In genomic region chr12:127324681-127325080, GRCh38 we compare ENCODE assay signal across 27 cellular contexts.
"Had no signal": no experiment of that assay in that cellular context is flagged by ENCODE, and none has a peak within 500 bp of the region (broad histone marks: within the 10 kb centered on the region; RNA-seq: fewer than 3 reads in every experiment).

No MANE protein-coding gene starts in this region.

- H3K4me3 ChIP-seq: ascending aorta, breast epithelium, coronary artery, dorsolateral prefrontal cortex, esophagus muscularis mucosa, gastrocnemius medialis, heart left ventricle had no signal

- H3K36me3 ChIP-seq: ascending aorta, breast epithelium, esophagus muscularis mucosa, gastrocnemius medialis, heart left ventricle had no signal

- H3K4me1 ChIP-seq: ascending aorta, breast epithelium, esophagus muscularis mucosa, foreskin keratinocyte, gastrocnemius medialis, heart left ventricle had no signal

- DNase-seq: activated CD4-positive, alpha-beta memory T cell treated with anti-CD3 and anti-CD28 coated beads, Interleukin-2, amount 10 ng/mL, durations not matched to agents 7 days and 5 days; activated CD4-positive, alpha-beta T cell treated with anti-CD3 and anti-CD28 coated beads for 1 hour; activated CD4-positive, alpha-beta T cell treated with anti-CD3 and anti-CD28 coated beads for 4 hours; activated CD4-positive, alpha-beta T cell treated with anti-CD3 and anti-CD28 coated beads, Interleukin-2, amount 10 ng/mL, durations not matched to agents 7 days and 5 days; activated CD4-positive, alpha-beta T cell treated with anti-CD3 and anti-CD28 coated beads, Interleukin-2, amount 50 U/mL, for 4 hours; activated CD8-positive, alpha-beta memory T cell treated with anti-CD3 and anti-CD28 coated beads, Interleukin-2, amount 50 U/mL, for 48 hours; activated gamma-delta T cell; activated naive CD4-positive, alpha-beta T cell; activated naive CD4-positive, alpha-beta T cell treated with anti-CD3 and anti-CD28 coated beads, Interleukin-2, amount 10 ng/mL, durations not matched to agents 7 days and 5 days; activated naive CD8-positive, alpha-beta T cell treated with anti-CD3 and anti-CD28 coated beads, Interleukin-2, amount 10 ng/mL, durations not matched to agents 7 days and 5 days; activated T-cell treated with anti-CD3 and anti-CD28 coated beads for 4 hours; activated T-cell treated with anti-CD3 and anti-CD28 coated beads, Interleukin-2, amount 50 U/mL, for 24 hours; activated T-cell treated with anti-CD3 and anti-CD28 coated beads, Interleukin-2, amount 50 U/mL, for 72 hours; dorsolateral prefrontal cortex; effector memory CD4-positive, alpha-beta T cell; endodermal cell; erythroblast; foreskin keratinocyte; gastrocnemius medialis; glutamatergic neuron; heart left ventricle; T-helper 2 cell had no signal

- H3K9me3 ChIP-seq: ascending aorta, breast epithelium, esophagus muscularis mucosa, gastrocnemius medialis, heart left ventricle had no signal

- H3K27me3 ChIP-seq: ascending aorta, breast epithelium, dorsolateral prefrontal cortex, esophagus muscularis mucosa, foreskin keratinocyte, gastrocnemius medialis, heart left ventricle had no signal

- H3K27ac ChIP-seq: ascending aorta, breast epithelium, coronary artery, dorsolateral prefrontal cortex, esophagus muscularis mucosa, foreskin keratinocyte, gastrocnemius medialis, heart left ventricle, VCaP had no signal
